ENCODE assay signal across 13 cellular contexts in the genomic region with DNA sequence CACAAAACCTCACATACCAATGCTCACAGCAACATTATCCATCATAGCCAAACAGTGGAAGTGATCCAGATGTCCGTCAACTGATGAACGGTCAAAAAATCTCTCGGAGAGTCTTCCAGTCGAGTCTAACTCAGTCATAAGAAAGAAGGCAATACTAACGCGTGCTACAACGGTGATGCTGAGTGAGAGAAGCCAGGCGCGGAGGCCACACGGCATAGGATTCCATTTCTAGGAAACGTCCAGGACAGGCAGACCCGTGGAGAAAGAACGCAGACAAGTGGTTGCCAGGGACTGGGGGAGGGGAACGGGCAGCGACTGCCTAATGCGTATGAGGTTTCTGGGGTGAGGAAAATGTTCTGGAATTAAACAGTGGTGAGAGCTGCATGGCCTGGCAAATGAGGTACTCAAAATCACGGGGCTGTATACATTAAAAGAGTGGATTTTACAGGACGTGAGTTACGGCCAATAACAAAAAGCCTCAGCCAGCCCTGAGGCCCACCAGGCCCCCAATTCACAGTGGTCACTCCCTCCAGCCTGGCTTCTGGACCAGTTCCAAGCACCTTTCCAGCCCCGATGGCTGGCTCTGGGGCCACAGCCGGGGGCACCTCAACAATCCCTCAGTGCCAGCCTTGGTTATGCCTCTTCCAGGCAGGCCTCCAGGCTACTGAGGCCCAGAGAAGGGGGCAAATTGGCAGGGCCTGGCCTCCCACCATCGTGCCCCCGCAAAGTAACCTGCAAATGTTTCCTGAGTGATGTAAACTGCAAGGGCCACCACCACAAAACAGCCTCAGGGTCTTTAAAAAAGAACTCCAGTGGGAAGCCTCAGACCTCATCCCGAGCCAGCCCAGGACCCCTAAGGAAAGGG. TPM values are rescaled to one million over a fixed set of nuclear protein-coding genes. Genes with fewer than 3 reads are reported as not detected.
DNase-seq lines count a peak whose midpoint lies in the region; ATAC-seq and TF ChIP-seq lines count a peak whose summit lies in the region.
"Had no signal": no experiment of that assay in that cellular context is flagged by ENCODE, and none has a peak within 500 bp of the region (broad histone marks: within the 10 kb centered on the region; RNA-seq: fewer than 3 reads in every experiment).

No MANE protein-coding gene starts in this region.

- H3K9me3 Mint-ChIP-seq in brain = no peaks in the 10 kb centered on the region

- peak; percentile 28 for DNase-seq in H7
- DNase-seq in hepatocyte (ENCODE audit: low spot score) = peak; percentile 54
- DNase-seq in prostate gland (ENCODE audit: low spot score) = no peak
- no peak for DNase-seq in stimulated activated CD4-positive, alpha-beta T cell treated with anti-CD3 and anti-CD28 coated beads, Interleukin-4, amount 100 ng/mL, for 4 hours
- no peak for DNase-seq in DMS79 treated with DMSO at 0.1 percent for 48 hours (lab: John Stamatoyannopoulos, UW)
- DNase-seq: GOT3; kidney glomerular epithelial cell; occipital lobe; stimulated activated CD4-positive, alpha-beta T cell treated with anti-CD3 and anti-CD28 coated beads, Interleukin-4, amount 100 ng/mL, for 1 hour; stimulated activated naive CD4-positive, alpha-beta T cell had no signal

- peaks cover 17% of the 10 kb centered on the region for H3K27me3 Mint-ChIP-seq in brain

- H3K36me3 ChIP-seq in H7 (replicated peaks; ENCODE audit: control insufficient read depth, insufficient read depth, low read length) (no peaks in the 10 kb centered on the region), hepatocyte (replicated peaks; ENCODE audit: insufficient read depth, low read depth) (no peaks in the 10 kb centered on the region), prostate gland (no peaks in the 10 kb centered on the region)

- intact Hi-C loops in prostate gland (cut with DNase I) = loop anchor here (5.0 kb wide), 1 partner anchor 57 kb away; no protein-coding TSS in a partner anchor

- ATAC-seq in GM19455 (IDR thresholded peaks at IDR 0.05; ENCODE audit: unreplicated experiment) = no peak
- ATAC-seq in HG03045 (IDR thresholded peaks at IDR 0.05; ENCODE audit: unreplicated experiment) = no peak

- H3K27ac ChIP-seq in hepatocyte = peak overlapping the region; percentile 71
- H3K27ac ChIP-seq in prostate gland = peak overlapping the region; percentile 62 to 70

- H3K4me2 ChIP-seq in hepatocyte = peak overlapping the region; percentile 57

- H3K9me2 ChIP-seq in hepatocyte (replicated peaks; ENCODE audit: insufficient read depth) = no peaks in the 10 kb centered on the region

- H3K9me3 ChIP-seq in hepatocyte (ENCODE audit: low read depth) (no peaks in the 10 kb centered on the region), prostate gland (no peaks in the 10 kb centered on the region)

- H3K27ac Mint-ChIP-seq in brain = peak overlapping the region in 4 of 5 experiments; percentile 23 to 92 (median 60)

- H3K27me3 ChIP-seq in H7 (ENCODE audit: control insufficient read depth, insufficient read depth, low read length) = peaks cover 14% of the 10 kb centered on the region
- H3K27me3 ChIP-seq in hepatocyte = peaks cover 10% of the 10 kb centered on the region
- no peaks in the 10 kb centered on the region for H3K27me3 ChIP-seq in prostate gland (replicated peaks; ENCODE audit: insufficient read depth)

- H2AFZ ChIP-seq in hepatocyte = no peak overlapping the region

- H3K4me3 ChIP-seq in H7 (ENCODE audit: insufficient read depth, low read depth, low read length) = no peak overlapping the region
- no peak overlapping the region for H3K4me3 ChIP-seq in hepatocyte
- H3K4me3 ChIP-seq in prostate gland = no peak overlapping the region

- 70% methylated on average over 24 of the region's 24 CpGs for WGBS in hepatocyte (ENCODE audit: low lambda C conversion rate, missing lambda C conversion rate)
- 53% methylated on average over 24 of the region's 24 CpGs for WGBS in prostate gland

- H3K4me3 Mint-ChIP-seq in brain = peak overlapping the region in 4 of 5 experiments; percentile 15 to 76 (median 58)

- TF ChIP-seq CTCF in brain (conservative IDR thresholded peaks at IDR 0.05) (no peak), hepatocyte (IDR thresholded peaks at IDR 0.05; ENCODE audit: poor library complexity) (no peak), prostate gland (IDR thresholded peaks at IDR 0.05) (no peak)

- no peaks in the 10 kb centered on the region for H4K20me1 ChIP-seq in hepatocyte (ENCODE audit: insufficient read depth, poor library complexity, severe bottlenecking)

- H3K4me1 ChIP-seq in hepatocyte (ENCODE audit: insufficient read depth) (peaks cover 24% of the 10 kb centered on the region), prostate gland (replicated peaks) (peaks cover 13% of the 10 kb centered on the region)

- H3K4me1 Mint-ChIP-seq in brain = peaks cover 34% of the 10 kb centered on the region

- H3K36me3 Mint-ChIP-seq in brain = no peaks in the 10 kb centered on the region

- TF ChIP-seq POLR2A in prostate gland (IDR thresholded peaks at IDR 0.05) = no peak

- H3K79me2 ChIP-seq in hepatocyte = peaks cover 9% of the 10 kb centered on the region

RNA-seq across cellular contexts. Expression of gene WNT9A, which starts 3.4 kb away (rescaled TPM):
- 3.2 and 4.0 TPM in 2 replicates for total RNA-seq in H7 (2014; rRNA removed; shearing (Covaris generic))
- polyA plus RNA-seq in brain (ENCODE audit: insufficient read depth, low read depth, low replicate concordance) (3.4 TPM), hepatocyte (0.40 and 1.5 TPM in 2 replicates)
- total RNA-seq in hepatocyte (1.2 and 2.8 TPM in 2 replicates), prostate gland (1 to 10 TPM; 1.4 to 2.0 TPM)

Comparison
In these comparisons a context has a peak if more than half of its experiments do, and no peak if none do; other contexts are left out.
1. DNase-seq: peak in H7 (single experiment) and hepatocyte (single experiment); none in prostate gland (single experiment), stimulated activated CD4-positive, alpha-beta T cell treated with anti-CD3 and anti-CD28 coated beads, Interleukin-4, amount 100 ng/mL, for 4 hours (0 of 2) and DMS79 treated with DMSO at 0.1 percent for 48 hours (single experiment).